Comparison of ENCODE assay signal across 8 cellular contexts in the genomic region with DNA sequence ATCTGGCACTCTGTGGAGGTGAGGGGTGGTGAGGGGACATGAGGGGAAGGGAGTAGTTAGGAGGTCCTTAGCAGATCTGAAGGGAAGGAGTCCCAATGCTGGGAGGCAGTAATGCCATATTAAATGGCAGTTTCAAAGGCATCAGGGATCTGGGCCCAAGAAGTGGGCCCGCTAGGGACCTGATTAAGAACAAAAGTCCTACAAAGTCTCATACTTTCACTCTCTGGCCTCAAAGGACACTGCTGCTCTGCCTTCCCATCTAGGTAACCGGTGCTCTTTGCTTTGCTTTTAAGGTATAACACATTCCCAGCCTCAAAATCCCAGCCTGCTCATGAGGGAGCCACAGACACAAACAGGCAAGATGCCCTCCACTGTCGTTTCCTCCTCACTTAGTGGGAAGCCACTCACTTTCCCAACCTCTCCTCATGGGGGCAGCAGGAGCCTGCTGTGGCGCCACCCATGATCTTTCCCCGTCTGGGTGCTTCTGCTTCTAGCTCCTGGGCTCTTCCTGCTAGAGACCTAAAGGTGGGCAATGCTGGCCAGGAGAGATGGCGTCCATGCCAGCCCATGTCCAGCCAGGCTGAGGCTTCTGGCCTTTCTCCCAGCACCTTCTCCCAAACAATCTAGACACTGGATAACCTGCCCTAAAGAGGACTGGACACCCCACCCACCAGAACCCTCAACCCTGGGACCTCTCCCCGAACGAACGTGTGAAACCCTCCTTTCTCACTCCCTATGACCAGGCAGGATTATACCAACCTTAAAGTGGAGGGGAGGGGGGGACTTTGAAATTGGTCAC.
DNase-seq lines count a peak whose midpoint lies in the region; ATAC-seq and TF ChIP-seq lines count a peak whose summit lies in the region.

No MANE protein-coding gene starts in this region.

- H3K9me3 Mint-ChIP-seq in activated T-helper 17 cell treated with anti-CD3 and anti-CD28 coated beads, Interleukin-2, amount 50 U/mL, for 72 hours: no peaks in the 10 kb centered on the region

- H3K27me3 Mint-ChIP-seq in activated T-helper 17 cell treated with anti-CD3 and anti-CD28 coated beads, Interleukin-2, amount 50 U/mL, for 72 hours: no peaks in the 10 kb centered on the region

- no peak overlapping the region for H3K4me3 ChIP-seq in cardiac muscle cell

- no peaks in the 10 kb centered on the region for H3K36me3 ChIP-seq in cardiac muscle cell

- ATAC-seq in GM19351 (IDR thresholded peaks at IDR 0.05; ENCODE audit: unreplicated experiment): peak; percentile 75
- ATAC-seq in HG03280 (IDR thresholded peaks at IDR 0.05; ENCODE audit: unreplicated experiment): peak; percentile 73
- peak; percentile 73 for ATAC-seq in activated T-helper 17 cell treated with anti-CD3 and anti-CD28 coated beads, Interleukin-2, amount 50 U/mL, for 72 hours (replicated peaks)

- H3K4me1 Mint-ChIP-seq in activated T-helper 17 cell treated with anti-CD3 and anti-CD28 coated beads, Interleukin-2, amount 50 U/mL, for 72 hours: peaks cover 5% of the 10 kb centered on the region

- H3K27ac Mint-ChIP-seq in activated T-helper 17 cell treated with anti-CD3 and anti-CD28 coated beads, Interleukin-2, amount 50 U/mL, for 72 hours: peak overlapping the region; percentile 21

- intact Hi-C loops in posterior cingulate gyrus (cut with DNase I): loop anchor here (1.0 kb wide), 1 partner anchor 117 kb away; no protein-coding TSS in a partner anchor

- H3K9me3 ChIP-seq in cardiac muscle cell (ENCODE audit: low read depth): no peaks in the 10 kb centered on the region

- H3K4me3 Mint-ChIP-seq in activated T-helper 17 cell treated with anti-CD3 and anti-CD28 coated beads, Interleukin-2, amount 50 U/mL, for 72 hours: peak overlapping the region; percentile 22

- H3K27ac ChIP-seq in cardiac muscle cell: peak overlapping the region; percentile 51

- no peaks in the 10 kb centered on the region for H3K27me3 ChIP-seq in cardiac muscle cell

- peak; percentile 78 for TF ChIP-seq CTCF in cardiac muscle cell (IDR thresholded peaks at IDR 0.05; ENCODE audit: low read depth, low read length)

- peak; percentile 50 for DNase-seq in DMS53 treated with DMSO at 0.1 percent for 48 hours (lab: John Stamatoyannopoulos, UW; ENCODE audit: unreplicated experiment)
- DNase-seq in NCI-H69 (lab: John Stamatoyannopoulos, UW): peak; percentile 79
- peak; percentile 76 to 79 for DNase-seq in cardiac muscle cell (ENCODE audit: low read depth in 1 of 2, low spot score in 1 of 2)
- DNase-seq in posterior cingulate gyrus: peak; percentile 27 to 94 (median 68)
- no peak for DNase-seq in cerebellum (ENCODE audit: low spot score)

- no peaks in the 10 kb centered on the region for H3K36me3 Mint-ChIP-seq in activated T-helper 17 cell treated with anti-CD3 and anti-CD28 coated beads, Interleukin-2, amount 50 U/mL, for 72 hours (ENCODE audit: low read depth)

- H3K4me1 ChIP-seq in cardiac muscle cell (ENCODE audit: low read depth): peaks cover 27% of the 10 kb centered on the region
